ENCODE assay signal across 3 cellular contexts in genomic region chr2:12333293-12333692, GRCh38.
"Had no signal": no experiment of that assay in that cellular context is flagged by ENCODE, and none has a peak within 500 bp of the region (broad histone marks: within the 10 kb centered on the region; RNA-seq: fewer than 3 reads in every experiment).

No MANE protein-coding gene starts in this region.

- DNase-seq: GDM1, GF-D8 had no signal

- ATAC-seq: GM12878 had no signal

- H3K4me3 ChIP-seq: GM12878 had no signal
